18 cellular contexts compared by ENCODE assay signal in the genomic region with DNA sequence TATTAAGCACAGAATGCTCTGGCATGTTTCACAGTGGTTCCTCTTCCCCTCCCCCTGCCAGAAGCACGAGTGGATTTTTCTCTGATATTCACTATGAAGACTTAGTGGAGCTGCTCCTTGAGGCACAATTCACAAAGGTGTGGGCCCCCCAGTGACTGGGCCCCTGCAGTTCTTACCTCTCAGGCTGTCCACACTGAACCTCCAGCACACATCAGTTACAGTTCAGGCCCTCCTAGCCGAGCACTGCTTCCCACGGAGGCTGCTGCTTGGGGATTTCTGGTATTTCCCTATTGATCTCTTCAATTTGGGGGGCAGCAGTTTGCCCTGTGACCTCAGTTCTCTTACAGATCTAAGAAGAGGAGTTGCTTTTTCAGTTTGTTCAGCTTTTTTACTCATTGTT.
"Had no signal": no experiment of that assay in that cellular context is flagged by ENCODE, and none has a peak within 500 bp of the region (broad histone marks: within the 10 kb centered on the region; RNA-seq: fewer than 3 reads in every experiment).

No MANE protein-coding gene starts in this region.

- H3K4me3 ChIP-seq: adrenal gland, ascending aorta, esophagus muscularis mucosa, tibial artery had no signal

- H3K27ac ChIP-seq: adrenal gland, ascending aorta, brain microvascular endothelial cell, esophagus muscularis mucosa, tibial artery had no signal

- H3K36me3 ChIP-seq: adrenal gland, ascending aorta, brain microvascular endothelial cell, esophagus muscularis mucosa, tibial artery had no signal

- ATAC-seq: activated T-helper 17 cell treated with anti-CD3 and anti-CD28 coated beads, Interleukin-2, amount 50 U/mL, for 72 hours; effector memory CD8-positive, alpha-beta T cell; naive thymus-derived CD8-positive, alpha-beta T cell; WTC11 had no signal

- DNase-seq: activated CD4-positive, alpha-beta memory T cell treated with anti-CD3 and anti-CD28 coated beads for 36 hours; activated CD4-positive, alpha-beta T cell treated with anti-CD3 and anti-CD28 coated beads for 48 hours; activated naive CD4-positive, alpha-beta T cell; activated T-cell treated with anti-CD3 and anti-CD28 coated beads, Interleukin-2, amount 50 U/mL, for 1 hour; brain microvascular endothelial cell; caudate nucleus; effector memory CD8-positive, alpha-beta T cell; hypothalamus; naive thymus-derived CD8-positive, alpha-beta T cell; retina; stimulated activated CD4-positive, alpha-beta T cell treated with anti-CD3 and anti-CD28 coated beads, Interleukin-12 subunit alpha, Interleukin-12 subunit beta, amount 100 ng/mL, for 4 hours; T1000; tibial artery had no signal

- H3K9me3 ChIP-seq: adrenal gland had no signal

- H3K27me3 ChIP-seq: adrenal gland, ascending aorta, brain microvascular endothelial cell, esophagus muscularis mucosa, tibial artery had no signal
